In genomic region chr5:145681686-145682085, GRCh38 we compare ENCODE assay signal across 1 cellular context.
A peak's percentile ranks its signal among the peaks of the same experiment; 100 is the strongest.
TF ChIP-seq lines count a peak whose summit lies in the region.

No MANE protein-coding gene starts in this region.

TF ChIP-seq in HepG2, 621 proteins besides CTCF, POLR2A, EP300 and RAD21 (continued from another document and continues in another):
- TF ChIP-seq ZHX2 (IDR thresholded peaks at IDR 0.05; ENCODE audit: low read depth), result no peak
- TF ChIP-seq ZHX2 (CRISPR knock-in tag; IDR thresholded peaks at IDR 0.05; ENCODE audit: borderline replicate concordance), result no peak
- no peak for TF ChIP-seq NFATC3 (CRISPR knock-in tag; IDR thresholded peaks at IDR 0.05)
- peak; percentile 42; the same call in 1 of the 2 replicates for TF ChIP-seq ZNF574 (CRISPR knock-in tag; IDR thresholded peaks at IDR 0.05)
- TF ChIP-seq ATF7-NPFF (CRISPR knock-in tag; IDR thresholded peaks at IDR 0.05; ENCODE audit: low read depth), result no peak
- TF ChIP-seq KDM1A (CRISPR knock-in tag; IDR thresholded peaks at IDR 0.05), result no peak
- TF ChIP-seq ZNF232 (CRISPR knock-in tag; IDR thresholded peaks at IDR 0.05; ENCODE audit: borderline replicate concordance), result no peak
- TF ChIP-seq HINFP (CRISPR knock-in tag; IDR thresholded peaks at IDR 0.05; ENCODE audit: low read depth), result no peak
- no peak for TF ChIP-seq ZNF557 (CRISPR knock-in tag; IDR thresholded peaks at IDR 0.05)
- TF ChIP-seq TEAD3 (CRISPR knock-in tag; optimal IDR thresholded peaks at IDR 0.05; ENCODE audit: borderline replicate concordance), result peak; percentile 68
- TF ChIP-seq ZNF614 (CRISPR knock-in tag; IDR thresholded peaks at IDR 0.05; ENCODE audit: borderline replicate concordance), result peak; percentile 74
- no peak for TF ChIP-seq SALL2 (CRISPR knock-in tag; IDR thresholded peaks at IDR 0.05)
- TF ChIP-seq SMC3 (IDR thresholded peaks at IDR 0.05; ENCODE audit: low read length), result peak; percentile 92
- TF ChIP-seq HMGXB3 (CRISPR knock-in tag; IDR thresholded peaks at IDR 0.05; ENCODE audit: borderline replicate concordance), result peak; percentile 76; the same call in 1 of the 2 replicates
- no peak for TF ChIP-seq PHB2 (IDR thresholded peaks at IDR 0.05; ENCODE audit: partially characterized antibody)
- TF ChIP-seq NFYB (CRISPR knock-in tag; IDR thresholded peaks at IDR 0.05), result no peak
- no peak for TF ChIP-seq HOXA9 (CRISPR knock-in tag; IDR thresholded peaks at IDR 0.05; ENCODE audit: borderline replicate concordance)
- no peak for TF ChIP-seq ZBTB38 (CRISPR knock-in tag; IDR thresholded peaks at IDR 0.05)
- TF ChIP-seq SATB2 (CRISPR knock-in tag; IDR thresholded peaks at IDR 0.05), result no peak
- no peak; the same call in 1 of the 2 replicates for TF ChIP-seq MYPOP (CRISPR knock-in tag; IDR thresholded peaks at IDR 0.05)
- no peak for TF ChIP-seq DRAP1 (CRISPR knock-in tag; IDR thresholded peaks at IDR 0.05)
- no peak for TF ChIP-seq MTF2 (CRISPR knock-in tag; IDR thresholded peaks at IDR 0.05; ENCODE audit: borderline replicate concordance)
- no peak for TF ChIP-seq SMYD3 (CRISPR knock-in tag; IDR thresholded peaks at IDR 0.05)
- TF ChIP-seq ZBTB44 (CRISPR knock-in tag; IDR thresholded peaks at IDR 0.05), result no peak
- no peak for TF ChIP-seq MBD4 (IDR thresholded peaks at IDR 0.05; ENCODE audit: borderline replicate concordance, low read length)
- no peak for TF ChIP-seq KDM6A (CRISPR knock-in tag; IDR thresholded peaks at IDR 0.05; ENCODE audit: low read depth)
- no peak for TF ChIP-seq ZNF720 (CRISPR knock-in tag; IDR thresholded peaks at IDR 0.05)
- 0 out of 2 replicates have a peak, but pooled peaks have one; percentile 29 for TF ChIP-seq ELF3 (CRISPR knock-in tag; IDR thresholded peaks at IDR 0.05)
- no peak for TF ChIP-seq ZFP36L2 (CRISPR knock-in tag; IDR thresholded peaks at IDR 0.05)
- no peak for TF ChIP-seq FOXK2 (IDR thresholded peaks at IDR 0.05)
- no peak for TF ChIP-seq ZNF10 (CRISPR knock-in tag; IDR thresholded peaks at IDR 0.05; ENCODE audit: borderline replicate concordance, low read depth)
- TF ChIP-seq ZNF230 (CRISPR knock-in tag; IDR thresholded peaks at IDR 0.05), result no peak
- TF ChIP-seq KDM2A (CRISPR knock-in tag; IDR thresholded peaks at IDR 0.05; ENCODE audit: borderline replicate concordance, low read depth), result no peak
- TF ChIP-seq ZNF101 (CRISPR knock-in tag; IDR thresholded peaks at IDR 0.05; ENCODE audit: borderline replicate concordance, low read depth), result no peak
- no peak for TF ChIP-seq SOX13 (IDR thresholded peaks at IDR 0.05)
- peak in 1 of 2 experiments; percentile 48; a peak in 1 of 4 replicates for TF ChIP-seq SOX13 (CRISPR knock-in tag; conservative IDR thresholded peaks at IDR 0.05 in 1 of 2, IDR thresholded peaks at IDR 0.05 in 1 of 2)
- no peak for TF ChIP-seq MATR3 (CRISPR knock-in tag; IDR thresholded peaks at IDR 0.05)
- TF ChIP-seq DR1 (CRISPR knock-in tag; IDR thresholded peaks at IDR 0.05), result no peak
- no peak for TF ChIP-seq HNRNPLL (IDR thresholded peaks at IDR 0.05; ENCODE audit: low read depth, low read length, poor library complexity, severe bottlenecking)
- no peak for TF ChIP-seq ZBTB42 (CRISPR knock-in tag; IDR thresholded peaks at IDR 0.05)
- TF ChIP-seq MAZ (IDR thresholded peaks at IDR 0.05; ENCODE audit: borderline replicate concordance, low read depth, low read length), result no peak
- no peak for TF ChIP-seq MAZ (CRISPR knock-in tag; IDR thresholded peaks at IDR 0.05; ENCODE audit: low read depth)
- TF ChIP-seq ZNF329 (CRISPR knock-in tag; IDR thresholded peaks at IDR 0.05; ENCODE audit: low read depth), result no peak
- no peak for TF ChIP-seq ESRRA (CRISPR knock-in tag; IDR thresholded peaks at IDR 0.05; ENCODE audit: low read depth)
- TF ChIP-seq ZBTB34 (CRISPR knock-in tag; IDR thresholded peaks at IDR 0.05), result no peak
- peak; percentile 48; the same call in 1 of the 2 replicates for TF ChIP-seq MLX (CRISPR knock-in tag; IDR thresholded peaks at IDR 0.05)
- 0 out of 2 replicates have a peak, but pooled peaks have one; percentile 12 for TF ChIP-seq TCF7 (IDR thresholded peaks at IDR 0.05; ENCODE audit: low read depth)
- no peak for TF ChIP-seq PTBP1 (IDR thresholded peaks at IDR 0.05; ENCODE audit: low read depth, low read length, poor library complexity, severe bottlenecking)
